20 cellular contexts compared by ENCODE assay signal in the genomic region with DNA sequence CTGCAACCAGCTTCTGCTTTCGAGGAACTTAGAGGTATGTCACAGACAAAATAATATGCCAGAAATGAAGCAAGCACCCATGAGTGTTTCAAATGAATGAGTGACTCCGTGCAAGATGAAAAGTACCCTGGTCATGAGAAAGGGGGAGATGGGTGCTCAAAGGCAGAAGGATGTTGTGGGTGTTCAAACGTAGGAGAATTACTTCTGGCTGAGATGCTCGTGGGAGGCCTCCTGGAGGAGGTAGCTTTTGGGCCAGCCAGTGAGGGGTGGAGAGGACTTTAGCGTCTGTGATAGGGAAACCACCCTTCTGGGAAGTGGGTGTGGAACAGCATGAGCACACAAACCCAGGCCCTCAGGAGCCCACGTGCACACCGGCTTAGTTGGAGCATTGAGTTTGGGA.
DNase-seq lines count a peak whose midpoint lies in the region; ATAC-seq, FAIRE-seq and TF ChIP-seq lines count a peak whose summit lies in the region.
"Had no signal": no experiment of that assay in that cellular context is flagged by ENCODE, and none has a peak within 500 bp of the region (broad histone marks: within the 10 kb centered on the region; RNA-seq: fewer than 3 reads in every experiment).

No MANE protein-coding gene starts in this region.

- H3K27me3 Mint-ChIP-seq in T-helper 1 cell treated with Interleukin-12 subunit alpha and Interleukin-12 subunit beta and Interleukin-4 antibody, amounts not matched to agents 30 μg/mL and 1 μg/mL, for 36 hours (ENCODE audit: low read depth), result peaks cover 18% of the 10 kb centered on the region

- no peaks in the 10 kb centered on the region for H3K36me3 ChIP-seq in mucosa of descending colon (ENCODE audit: low read depth)
- H3K36me3 ChIP-seq: right atrium auricular region, WERI-Rb-1 had no signal

- no peaks in the 10 kb centered on the region for H3K36me3 Mint-ChIP-seq in T-helper 1 cell treated with Interleukin-12 subunit alpha and Interleukin-12 subunit beta and Interleukin-4 antibody, amounts not matched to agents 30 μg/mL and 1 μg/mL, for 36 hours (ENCODE audit: low read depth)
- H3K36me3 Mint-ChIP-seq: activated CD8-positive, alpha-beta memory T cell treated with anti-CD3 and anti-CD28 coated beads, Interleukin-2, amount 10 ng/mL, durations not matched to agents 7 days and 5 days; T-cell had no signal

- H3K4me1 ChIP-seq in mucosa of descending colon (ENCODE audit: low read depth), result no peaks in the 10 kb centered on the region
- H3K4me1 ChIP-seq: right atrium auricular region had no signal

- TF ChIP-seq POLR2A in GM12891 (IDR thresholded peaks at IDR 0.05; ENCODE audit: low read depth, low read length), result no peak

- H3K4me1 Mint-ChIP-seq in T-helper 1 cell treated with Interleukin-12 subunit alpha and Interleukin-12 subunit beta and Interleukin-4 antibody, amounts not matched to agents 30 μg/mL and 1 μg/mL, for 36 hours (ENCODE audit: low read depth), result peaks cover 22% of the 10 kb centered on the region

- H3K4me3 ChIP-seq in mucosa of descending colon, result no peak overlapping the region
- H3K4me3 ChIP-seq: right atrium auricular region had no signal

- peak overlapping the region; percentile 0 for H3K27ac Mint-ChIP-seq in T-helper 1 cell treated with Interleukin-12 subunit alpha and Interleukin-12 subunit beta and Interleukin-4 antibody, amounts not matched to agents 30 μg/mL and 1 μg/mL, for 36 hours
- H3K27ac Mint-ChIP-seq: activated CD8-positive, alpha-beta memory T cell treated with anti-CD3 and anti-CD28 coated beads, Interleukin-2, amount 10 ng/mL, durations not matched to agents 7 days and 5 days; T-cell had no signal

- peak overlapping the region; percentile 5 for H3K4me3 Mint-ChIP-seq in T-helper 1 cell treated with Interleukin-12 subunit alpha and Interleukin-12 subunit beta and Interleukin-4 antibody, amounts not matched to agents 30 μg/mL and 1 μg/mL, for 36 hours
- H3K4me3 Mint-ChIP-seq: activated CD8-positive, alpha-beta memory T cell treated with anti-CD3 and anti-CD28 coated beads, Interleukin-2, amount 10 ng/mL, durations not matched to agents 7 days and 5 days; T-cell had no signal

- DNase-seq in T-helper 1 cell, result no peak
- no peak for DNase-seq in GM12891 (ENCODE audit: insufficient read length, low spot score)
- DNase-seq in activated naive CD4-positive, alpha-beta T cell treated with anti-CD3 and anti-CD28 coated beads, Interleukin-2, amount 50 U/mL, for 16 hours, result peak; percentile 50
- peak; percentile 49 for DNase-seq in stimulated activated CD4-positive, alpha-beta T cell treated with anti-CD3 and anti-CD28 coated beads, Interleukin-1b, Interleukin-23, amount 100 ng/mL, for 48 hours
- DNase-seq in mucosa of descending colon, result no peak
- DNase-seq in NCI-H748 treated with DMSO at 0.1 percent for 48 hours (lab: John Stamatoyannopoulos, UW), result no peak
- DNase-seq: activated CD8-positive, alpha-beta memory T cell treated with anti-CD3 and anti-CD28 coated beads, Interleukin-2, amount 10 ng/mL, durations not matched to agents 7 days and 5 days; cortex of kidney; NCI-H1417 treated with DMSO at 0.1 percent for 48 hours; NCI-H2171; NCI-H526; nucleus accumbens; SHP77; substantia nigra; T-cell; WERI-Rb-1 had no signal

- TF ChIP-seq CTCF in mucosa of descending colon (IDR thresholded peaks at IDR 0.05), result no peak

- peak; percentile 45 for FAIRE-seq in GM12891 (lab: Jason Lieb, UNC)
- FAIRE-seq: urothelium cell line had no signal

- peaks cover 6% of the 10 kb centered on the region for H3K9me3 Mint-ChIP-seq in T-helper 1 cell treated with Interleukin-12 subunit alpha and Interleukin-12 subunit beta and Interleukin-4 antibody, amounts not matched to agents 30 μg/mL and 1 μg/mL, for 36 hours
- H3K9me3 Mint-ChIP-seq: T-cell had no signal

- intact Hi-C loops in mucosa of descending colon (cut with DNase I, micrococcal nuclease), result loop anchor here in 1 of 2 donors (10.0 kb wide), 1 partner anchor 86 kb away; no protein-coding TSS in a partner anchor

- ATAC-seq in mucosa of descending colon (no peak), GM18511 (IDR thresholded peaks at IDR 0.05; ENCODE audit: unreplicated experiment) (no peak)
- ATAC-seq: activated CD8-positive, alpha-beta memory T cell treated with anti-CD3 and anti-CD28 coated beads, Interleukin-2, amount 10 ng/mL, durations not matched to agents 7 days and 5 days had no signal

- no peaks in the 10 kb centered on the region for H3K9me3 ChIP-seq in mucosa of descending colon

TF ChIP-seq in GM12891, 5 proteins besides CTCF, POLR2A, EP300 and RAD21:
- TF ChIP-seq POLR2AphosphoS5 (IDR thresholded peaks at IDR 0.05; ENCODE audit: low read depth, low read length) (no peak), PAX5 (IDR thresholded peaks at IDR 0.05; ENCODE audit: insufficient read depth, low read length, severe bottlenecking) (no peak), TAF1 (IDR thresholded peaks at IDR 0.05; ENCODE audit: low read depth, low read length) (no peak), SPI1 (IDR thresholded peaks at IDR 0.05; ENCODE audit: low read depth, low read length) (no peak), POU2F2 (IDR thresholded peaks at IDR 0.05; ENCODE audit: low read depth, low read length) (no peak)
TF ChIP-seq in GM12891: peak in this region for 0.

Comparison
In these comparisons a context has a peak if more than half of its experiments do, and no peak if none do; other contexts are left out.
1. DNase-seq: peak in activated naive CD4-positive, alpha-beta T cell treated with anti-CD3 and anti-CD28 coated beads, Interleukin-2, amount 50 U/mL, for 16 hours (single experiment) and stimulated activated CD4-positive, alpha-beta T cell treated with anti-CD3 and anti-CD28 coated beads, Interleukin-1b, Interleukin-23, amount 100 ng/mL, for 48 hours (single experiment); none in T-helper 1 cell (0 of 5), GM12891 (single experiment), mucosa of descending colon (0 of 3) and NCI-H748 treated with DMSO at 0.1 percent for 48 hours (single experiment).